ENCODE assay signal across 23 cellular contexts in genomic region chr6:1296542-1296941, GRCh38. TPM values are rescaled to one million over a fixed set of nuclear protein-coding genes. Genes with fewer than 3 reads are reported as not detected.
DNase-seq lines count a peak whose midpoint lies in the region; ATAC-seq and TF ChIP-seq lines count a peak whose summit lies in the region.
"Had no signal": no experiment of that assay in that cellular context is flagged by ENCODE, and none has a peak within 500 bp of the region (broad histone marks: within the 10 kb centered on the region; RNA-seq: fewer than 3 reads in every experiment).

No MANE protein-coding gene starts in this region.

- DNase-seq in AG04449 (ENCODE audit: low read depth, low spot score), result peak; percentile 24
- peak; percentile 36 for DNase-seq in HT-29 (ENCODE audit: low spot score)
- peak; percentile 47 for DNase-seq in choroid plexus epithelial cell (ENCODE audit: low read depth)
- peak; percentile 22 for DNase-seq in kidney tubule cell (ENCODE audit: low spot score)
- no peak for DNase-seq in CD4-positive, alpha-beta memory T cell
- DNase-seq in Kasumi-1 (lab: John Stamatoyannopoulos, UW), result no peak
- DNase-seq in stimulated activated CD4-positive, alpha-beta T cell treated with anti-CD3 and anti-CD28 coated beads, Interleukin-15, amount 100 ng/mL, for 24 hours, result no peak
- DNase-seq: activated CD4-positive, alpha-beta T cell treated with anti-CD3 and anti-CD28 coated beads, Interleukin-2, amount 50 U/mL, for 48 hours; activated T-cell treated with anti-CD3 and anti-CD28 coated beads for 4 hours; heart left ventricle; NCI-H2029; NCI-H510A treated with DMSO at 0.1 percent for 48 hours; Right ventricle myocardium superior; spleen; substantia nigra; T-helper 1 cell; WERI-Rb-1 had no signal

- intact Hi-C loops in CD4-positive, alpha-beta memory T cell (cut with micrococcal nuclease), result no loop called here

- ATAC-seq in HG03565 (IDR thresholded peaks at IDR 0.05; ENCODE audit: unreplicated experiment), result no peak
- ATAC-seq: heart left ventricle; natural killer cell treated with Interleukin-12 subunit alpha and Interleukin-12 subunit beta and Interleukin-15 and Interleukin-18, amount 100 ng/mL, for 72 hours had no signal

- no peaks in the 10 kb centered on the region for H3K36me3 Mint-ChIP-seq in CD4-positive, alpha-beta memory T cell

- H3K4me3 ChIP-seq in AG04449 (ENCODE audit: low read depth, low read length) (no peak overlapping the region), choroid plexus epithelial cell (ENCODE audit: low read depth, low read length) (no peak overlapping the region)
- no peak overlapping the region for H3K4me3 ChIP-seq in CD4-positive, alpha-beta memory T cell (ENCODE audit: low read length in 2 of 2)
- H3K4me3 ChIP-seq: HAP-1, heart left ventricle, spleen had no signal

- H3K27ac ChIP-seq in CD4-positive, alpha-beta memory T cell (ENCODE audit: low read depth, low read length), result no peak overlapping the region
- H3K27ac ChIP-seq: heart left ventricle, spleen, WERI-Rb-1 had no signal

- H3K4me3 Mint-ChIP-seq in CD4-positive, alpha-beta memory T cell, result no peak overlapping the region
- H3K4me3 Mint-ChIP-seq: memory B cell; natural killer cell treated with Interleukin-12 subunit alpha and Interleukin-12 subunit beta and Interleukin-15 and Interleukin-18, amount 100 ng/mL, for 72 hours had no signal

- H3K27me3 ChIP-seq in CD4-positive, alpha-beta memory T cell (ENCODE audit: insufficient read depth, low read length), result no peaks in the 10 kb centered on the region

- no peaks in the 10 kb centered on the region for H3K9me3 ChIP-seq in CD4-positive, alpha-beta memory T cell (ENCODE audit: control insufficient read depth in 1 of 2, low read length in 2 of 2)
- H3K9me3 ChIP-seq: HAP-1 had no signal

- CTCF ChIA-PET in AG04449 (lab: Yijun Ruan, JAX), result interaction anchor here (1.2 to 5.2 kb wide), 3 partner anchors 14 to 85 kb away, joined by 3 to 26 read pairs (median 3); partner anchors contain the start of gene FOXQ1
- CTCF ChIA-PET in CD4-positive, alpha-beta memory T cell (lab: Charles Lee; ENCODE audit: partially characterized antibody), result no interaction called here

- peaks cover 11 to 15% of the 10 kb centered on the region in 2 donors for H3K27me3 Mint-ChIP-seq in CD4-positive, alpha-beta memory T cell

- POLR2A ChIA-PET in AG04449 (lab: Yijun Ruan, JAX), result no interaction called here
- POLR2A ChIA-PET in CD4-positive, alpha-beta memory T cell (lab: Charles Lee; ENCODE audit: partially characterized antibody), result no interaction called here

- peaks cover 0 to 16% (median 5%) of the 10 kb centered on the region in 8 donors for H3K9me3 Mint-ChIP-seq in CD4-positive, alpha-beta memory T cell

- TF ChIP-seq CTCF in AG04449 (IDR thresholded peaks at IDR 0.05; ENCODE audit: insufficient read depth, low read length, missing control alignments) (no peak), choroid plexus epithelial cell (conservative IDR thresholded peaks at IDR 0.05; ENCODE audit: low read depth, low read length) (no peak)

- no peaks in the 10 kb centered on the region for H3K4me1 Mint-ChIP-seq in CD4-positive, alpha-beta memory T cell
- H3K4me1 Mint-ChIP-seq: memory B cell had no signal

- H3K4me1 ChIP-seq in CD4-positive, alpha-beta memory T cell (ENCODE audit: insufficient read depth, low read length), result no peaks in the 10 kb centered on the region
- H3K4me1 ChIP-seq: HAP-1, heart left ventricle, spleen had no signal

- H3K36me3 ChIP-seq in CD4-positive, alpha-beta memory T cell (ENCODE audit: insufficient read depth, low read length), result no peaks in the 10 kb centered on the region
- H3K36me3 ChIP-seq: HAP-1, heart left ventricle, spleen, WERI-Rb-1 had no signal

- no peak overlapping the region for H3K27ac Mint-ChIP-seq in CD4-positive, alpha-beta memory T cell
- H3K27ac Mint-ChIP-seq: memory B cell; natural killer cell treated with Interleukin-12 subunit alpha and Interleukin-12 subunit beta and Interleukin-15 and Interleukin-18, amount 100 ng/mL, for 72 hours had no signal

RNA-seq across cellular contexts. Expression of gene FOXQ1, which starts 15.4 kb away (rescaled TPM):
- total RNA-seq in HT-29 (2014; rRNA removed; shearing (Covaris generic)), result 108 and 112 TPM in 2 replicates
- not detected for total RNA-seq in CD4-positive, alpha-beta memory T cell
- not detected for polyA plus RNA-seq in CD4-positive, alpha-beta memory T cell
- total RNA-seq: A673; heart left ventricle; natural killer cell treated with Interleukin-12 subunit alpha and Interleukin-12 subunit beta and Interleukin-15 and Interleukin-18, amount 100 ng/mL, for 72 hours; posterior vena cava; Right ventricle myocardium superior had no signal

Comparison
In these comparisons a context has a peak if more than half of its experiments do, and no peak if none do; other contexts are left out.
1. DNase-seq: peak in AG04449 (single experiment), HT-29 (single experiment), choroid plexus epithelial cell (single experiment) and kidney tubule cell (single experiment); none in CD4-positive, alpha-beta memory T cell (0 of 5), Kasumi-1 (0 of 2) and stimulated activated CD4-positive, alpha-beta T cell treated with anti-CD3 and anti-CD28 coated beads, Interleukin-15, amount 100 ng/mL, for 24 hours (single experiment).
2. RNA of gene FOXQ1, which starts 15.4 kb away (total RNA-seq): 108 to 112 TPM in HT-29; not detected in CD4-positive, alpha-beta memory T cell; every median in the first group is over 100 times any median in the second.